In the genomic region with DNA sequence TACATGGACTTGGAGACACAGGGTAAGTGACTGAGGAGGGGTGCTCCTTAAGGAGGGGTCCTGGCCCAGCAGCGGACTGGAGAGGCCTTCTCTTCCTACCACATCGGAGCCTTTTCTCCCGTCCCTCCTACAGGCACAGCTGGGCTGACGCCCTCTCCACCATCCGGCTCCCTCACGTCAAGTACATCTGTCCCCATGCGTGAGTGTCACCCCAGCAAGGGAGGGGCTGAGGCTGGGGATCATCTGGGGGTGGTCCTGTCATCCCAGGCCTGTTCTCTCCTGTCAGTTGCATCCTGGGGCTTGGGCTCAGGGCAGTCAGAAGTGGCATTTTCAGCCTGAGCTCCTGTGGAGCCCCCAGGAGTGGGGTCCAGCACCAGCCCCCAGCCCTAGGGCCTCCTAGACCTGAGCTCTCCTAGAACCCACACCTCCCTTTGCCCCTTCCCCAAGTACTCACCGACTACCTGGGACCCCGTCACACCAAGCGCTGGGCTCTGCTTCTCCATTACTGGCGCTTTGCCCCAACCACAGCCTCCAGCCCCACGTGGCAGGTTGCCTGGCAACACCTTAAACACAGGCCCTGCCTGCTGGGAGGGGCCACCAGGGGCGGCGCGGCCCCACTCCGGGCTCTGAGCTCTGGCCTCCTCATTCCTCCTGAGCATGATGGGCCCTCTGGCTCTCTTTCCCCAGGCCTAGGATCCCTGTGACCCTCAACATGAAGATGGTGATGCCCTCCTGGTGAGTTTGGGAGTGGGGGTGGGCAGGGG, we compare ENCODE assay signal across 8 cellular contexts. TPM values are rescaled to one million over a fixed set of nuclear protein-coding genes. Genes with fewer than 3 reads are reported as not detected.
DNase-seq lines count a peak whose midpoint lies in the region; ATAC-seq, FAIRE-seq and TF ChIP-seq lines count a peak whose summit lies in the region.

No MANE protein-coding gene starts in this region.

- 64 to 66% methylated on average over 16 of the region's 16 CpGs for WGBS in pancreas, 2 donors

- peak overlapping the region in 1 of 2 donors; percentile 97 for H3K27ac Mint-ChIP-seq in effector memory CD8-positive, alpha-beta T cell

- H3K27me3 ChIP-seq in pancreas (no peaks in the 10 kb centered on the region), MG63 (no peaks in the 10 kb centered on the region)

- peak overlapping the region; percentile 42; the same call in 1 of the 2 replicates for H3K27ac ChIP-seq in SK-N-MC
- H3K27ac ChIP-seq in pancreas, result no peak overlapping the region

- peaks cover 24 to 27% of the 10 kb centered on the region in 2 donors for H3K4me1 Mint-ChIP-seq in effector memory CD8-positive, alpha-beta T cell (ENCODE audit: low read depth in 2 of 2)

- peaks cover 0 to 14% (median 9%) of the 10 kb centered on the region in 3 donors for H3K4me1 ChIP-seq in pancreas

- peaks cover 46% of the 10 kb centered on the region for H3K36me3 Mint-ChIP-seq in effector memory CD8-positive, alpha-beta T cell (ENCODE audit: insufficient read depth)

- DNase-seq in GM12891 (ENCODE audit: insufficient read length, low spot score), result peak; percentile 56
- DNase-seq in SK-N-MC (ENCODE audit: low read depth, low spot score), result no peak
- peak in 2 of 3 experiments; percentile 38 to 42 for DNase-seq in effector memory CD8-positive, alpha-beta T cell
- peak in 5 of 6 donors; percentile 46 to 81 (median 54) for DNase-seq in pancreas
- no peak for DNase-seq in hepatic stellate cell (ENCODE audit: low spot score)
- DNase-seq in MG63, result no peak
- DNase-seq in DMS153 treated with DMSO at 0.1 percent for 48 hours (lab: John Stamatoyannopoulos, UW; ENCODE audit: unreplicated experiment), result no peak

- H3K9ac ChIP-seq in SK-N-MC (ENCODE audit: insufficient read length), result peak overlapping the region; percentile 20

- peak; percentile 44 for ATAC-seq in effector memory CD8-positive, alpha-beta T cell (replicated peaks)
- ATAC-seq in pancreas (peak in 2 of 4 donors; percentile 24 to 39), GM19397 (IDR thresholded peaks at IDR 0.05; ENCODE audit: unreplicated experiment) (no peak)

- H3K9me3 ChIP-seq in SK-N-MC (ENCODE audit: low read depth, low read length), result no peaks in the 10 kb centered on the region
- H3K9me3 ChIP-seq in pancreas, result no peaks in the 10 kb centered on the region
- no peaks in the 10 kb centered on the region for H3K9me3 ChIP-seq in MG63

- no peaks in the 10 kb centered on the region for H3K9me3 Mint-ChIP-seq in effector memory CD8-positive, alpha-beta T cell

- H3K27me3 Mint-ChIP-seq in effector memory CD8-positive, alpha-beta T cell, result no peaks in the 10 kb centered on the region

- H3K4me3 ChIP-seq in SK-N-MC, result peak overlapping the region; percentile 82
- no peak overlapping the region for H3K4me3 ChIP-seq in pancreas
- H3K4me3 ChIP-seq in MG63, result no peak overlapping the region

- no peak for TF ChIP-seq POLR2A in GM12891 (IDR thresholded peaks at IDR 0.05; ENCODE audit: low read depth, low read length)

- TF ChIP-seq CTCF in pancreas (IDR thresholded peaks at IDR 0.05), result no peak

- FAIRE-seq in GM12891 (lab: Jason Lieb, UNC), result no peak
- FAIRE-seq in pancreas (lab: Jason Lieb, UNC), result no peak

- intact Hi-C loops in pancreas (cut with DNase I), result no loop called here

- H3K36me3 ChIP-seq in SK-N-MC (ENCODE audit: insufficient read depth, low read length), result peaks cover 5% of the 10 kb centered on the region; the same call in 1 of the 2 replicates
- no peaks in the 10 kb centered on the region for H3K36me3 ChIP-seq in pancreas
- H3K36me3 ChIP-seq in MG63, result peaks cover 32% of the 10 kb centered on the region

- H3K4me3 Mint-ChIP-seq in effector memory CD8-positive, alpha-beta T cell, result peak overlapping the region; percentile 35 to 43

TF ChIP-seq in GM12891, 5 proteins besides CTCF, POLR2A, EP300 and RAD21:
- TF ChIP-seq POU2F2 (IDR thresholded peaks at IDR 0.05; ENCODE audit: low read depth, low read length), result no peak
- no peak for TF ChIP-seq TAF1 (IDR thresholded peaks at IDR 0.05; ENCODE audit: low read depth, low read length)
- TF ChIP-seq SPI1 (IDR thresholded peaks at IDR 0.05; ENCODE audit: low read depth, low read length), result no peak
- TF ChIP-seq PAX5 (IDR thresholded peaks at IDR 0.05; ENCODE audit: insufficient read depth, low read length, severe bottlenecking), result no peak
- no peak for TF ChIP-seq POLR2AphosphoS5 (IDR thresholded peaks at IDR 0.05; ENCODE audit: low read depth, low read length)

RNA-seq across cellular contexts. Expression of gene LYPLA2, which starts 2.3 kb away (rescaled TPM):
- 55.5 TPM for polyA plus RNA-seq in GM12891 (2012; ENCODE audit: low read depth, missing spikeins)
- 10 to 100 TPM; 13.6 to 31.3 (median 21.6) TPM for total RNA-seq in pancreas
- 10 to 100 TPM; 37.0 to 45.4 TPM for polyA plus RNA-seq in pancreas
- total RNA-seq in MG63 (2014; rRNA removed; shearing (Covaris generic); ENCODE audit: low replicate concordance), result 38.5 and 68.6 TPM in 2 replicates

RNA-seq across cellular contexts. Expression of gene GALE, which starts 7.4 kb away (rescaled TPM):
- polyA plus RNA-seq in GM12891 (2012; ENCODE audit: low read depth, missing spikeins), result 34.0 TPM
- total RNA-seq in pancreas, result 10 to 100 TPM in 5 of 6 donors, 1 to 10 TPM in 1; 5.6 to 15.2 (median 11.4) TPM
- polyA plus RNA-seq in pancreas, result 10 to 100 TPM; 20.1 to 34.6 TPM
- total RNA-seq in MG63 (2014; rRNA removed; shearing (Covaris generic); ENCODE audit: low replicate concordance), result 45.4 and 123 TPM in 2 replicates

RNA-seq across cellular contexts. Expression of gene PITHD1, which starts 15.0 kb away (rescaled TPM):
- 53.5 TPM for polyA plus RNA-seq in GM12891 (2012; ENCODE audit: low read depth, missing spikeins)
- total RNA-seq in pancreas, result 10 to 100 TPM; 17.3 to 20.6 (median 18.9) TPM
- 10 to 100 TPM; 20.6 to 36.8 TPM for polyA plus RNA-seq in pancreas
- total RNA-seq in MG63 (2014; rRNA removed; shearing (Covaris generic); ENCODE audit: low replicate concordance), result 64.2 and 116 TPM in 2 replicates

RNA-seq across cellular contexts. Expression of gene HMGCL, which starts 32.0 kb away (rescaled TPM):
- 39.2 TPM for polyA plus RNA-seq in GM12891 (2012; ENCODE audit: low read depth, missing spikeins)
- 10 to 100 TPM; 16.2 to 26.0 (median 16.9) TPM for total RNA-seq in pancreas
- polyA plus RNA-seq in pancreas, result 10 to 100 TPM; 18.9 to 27.0 TPM
- 27.6 and 41.0 TPM in 2 replicates for total RNA-seq in MG63 (2014; rRNA removed; shearing (Covaris generic); ENCODE audit: low replicate concordance)

RNA-seq across cellular contexts. Expression of gene ELOA, which starts 49.9 kb away (rescaled TPM):
- polyA plus RNA-seq in GM12891 (2012; ENCODE audit: low read depth, missing spikeins), result 25.3 TPM
- 10 to 100 TPM; 23.5 to 33.9 (median 27.0) TPM for total RNA-seq in pancreas
- 10 to 100 TPM; 10.6 to 13.8 TPM for polyA plus RNA-seq in pancreas
- total RNA-seq in MG63 (2014; rRNA removed; shearing (Covaris generic); ENCODE audit: low replicate concordance), result 32.8 and 35.6 TPM in 2 replicates

Comparison
In these comparisons a context has a peak if more than half of its experiments do, and no peak if none do; other contexts are left out.
1. DNase-seq: peak in GM12891 (single experiment), effector memory CD8-positive, alpha-beta T cell (2 of 3) and pancreas (5 of 6); none in SK-N-MC (single experiment), hepatic stellate cell (single experiment), MG63 (single experiment) and DMS153 treated with DMSO at 0.1 percent for 48 hours (single experiment).